In genomic region chr21:21612446-21612845, GRCh38 we compare ENCODE assay signal across 10 cellular contexts.
DNase-seq lines count a peak whose midpoint lies in the region; ATAC-seq, FAIRE-seq and TF ChIP-seq lines count a peak whose summit lies in the region.
"Had no signal": no experiment of that assay in that cellular context is flagged by ENCODE, and none has a peak within 500 bp of the region (broad histone marks: within the 10 kb centered on the region; RNA-seq: fewer than 3 reads in every experiment).

No MANE protein-coding gene starts in this region.

- no peak for TF ChIP-seq CTCF in osteoblast (IDR thresholded peaks at IDR 0.05; ENCODE audit: extremely low read depth, low read depth, low read length)
- TF ChIP-seq CTCF in HepG2 (CRISPR knock-in tag; IDR thresholded peaks at IDR 0.05) = no peak

- no TSS peak for BruUV-seq in HepG2 (replicated peaks; lab: Mats Ljungman, UMichigan)

- H3K27me3 Mint-ChIP-seq in naive thymus-derived CD4-positive, alpha-beta T cell = no peaks in the 10 kb centered on the region

- H3K27me3 ChIP-seq in H7 (ENCODE audit: control insufficient read depth, insufficient read depth, low read length) = no peaks in the 10 kb centered on the region; the same call in 1 of the 2 replicates
- no peaks in the 10 kb centered on the region for H3K27me3 ChIP-seq in osteoblast (ENCODE audit: insufficient read depth, low read length)
- no peaks in the 10 kb centered on the region for H3K27me3 ChIP-seq in HepG2 (ENCODE audit: control insufficient read depth in 1 of 2, insufficient read depth in 2 of 2, low read length in 2 of 2)
- H3K27me3 ChIP-seq in naive thymus-derived CD4-positive, alpha-beta T cell (ENCODE audit: control insufficient read depth in 2 of 2, insufficient read depth in 2 of 2, low read length in 2 of 2) = no peaks in the 10 kb centered on the region

- POLR2A ChIA-PET in HepG2 (lab: Yijun Ruan, JAX) = no interaction called here
- POLR2A ChIA-PET in naive thymus-derived CD4-positive, alpha-beta T cell (lab: Charles Lee) = no interaction called here

- H3K36me3 ChIP-seq in H7 (replicated peaks; ENCODE audit: control insufficient read depth, insufficient read depth, low read length) (no peaks in the 10 kb centered on the region), osteoblast (ENCODE audit: insufficient read depth, low read length) (no peaks in the 10 kb centered on the region), HepG2 (replicated peaks in 1 of 2; ENCODE audit: control insufficient read depth in 1 of 2, insufficient read depth in 2 of 2, low read length in 2 of 2) (no peaks in the 10 kb centered on the region)
- no peaks in the 10 kb centered on the region for H3K36me3 ChIP-seq in naive thymus-derived CD4-positive, alpha-beta T cell (ENCODE audit: control insufficient read depth in 2 of 3, insufficient read depth in 3 of 3, low read length in 3 of 3)

- no peak overlapping the region for H3K27ac Mint-ChIP-seq in naive thymus-derived CD4-positive, alpha-beta T cell

- H3K4me1 ChIP-seq in osteoblast (ENCODE audit: insufficient read depth, low read length) (no peaks in the 10 kb centered on the region), HepG2 (ENCODE audit: insufficient read depth, low read length) (no peaks in the 10 kb centered on the region)
- H3K4me1 ChIP-seq in naive thymus-derived CD4-positive, alpha-beta T cell (ENCODE audit: control insufficient read depth in 2 of 2, insufficient read depth in 2 of 2, low read length in 2 of 2) = no peaks in the 10 kb centered on the region

- H3K4me1 Mint-ChIP-seq in naive thymus-derived CD4-positive, alpha-beta T cell = no peaks in the 10 kb centered on the region

- H3K79me2 ChIP-seq in osteoblast (ENCODE audit: insufficient read depth, low read length) (no peaks in the 10 kb centered on the region), HepG2 (ENCODE audit: insufficient read depth, low read length) (no peaks in the 10 kb centered on the region)

- ATAC-seq in HepG2 (no peak), GM21528 (IDR thresholded peaks at IDR 0.05; ENCODE audit: low FRiP score, unreplicated experiment) (no peak)
- ATAC-seq in naive thymus-derived CD4-positive, alpha-beta T cell = no peak
- ATAC-seq: esophagus mucosa had no signal

- TF ChIP-seq RAD21 in HepG2 (CRISPR knock-in tag; IDR thresholded peaks at IDR 0.05) = no peak

- TF ChIP-seq EP300 in HepG2 (IDR thresholded peaks at IDR 0.05; ENCODE audit: low read depth in 2 of 2, low read length in 2 of 2) = no peak
- no peak for TF ChIP-seq EP300 in HepG2 (CRISPR knock-in tag; IDR thresholded peaks at IDR 0.05; ENCODE audit: borderline replicate concordance)

- H3K9ac ChIP-seq in HepG2 (ENCODE audit: insufficient read depth, low read depth, low read length) = no peak overlapping the region

- WGBS in HepG2 (ENCODE audit: low lambda C conversion rate) = 2% methylated on average over 3 of the region's 3 CpGs

- no peaks in the 10 kb centered on the region for H3K36me3 Mint-ChIP-seq in naive thymus-derived CD4-positive, alpha-beta T cell

- no peak for TF ChIP-seq POLR2A in HepG2 (IDR thresholded peaks at IDR 0.05; ENCODE audit: insufficient read depth in 1 of 2, low read depth in 2 of 2, low read length in 2 of 2)

- intact Hi-C loops in HepG2 (cut with micrococcal nuclease; ENCODE audit: unreplicated experiment) = no loop called here
- intact Hi-C loops in naive thymus-derived CD4-positive, alpha-beta T cell (cut with micrococcal nuclease) = no loop called here

- H3K4me3 Mint-ChIP-seq in naive thymus-derived CD4-positive, alpha-beta T cell = no peak overlapping the region

- in situ Hi-C loops in HepG2 (cut with HindIII; ENCODE audit: extremely low pct_ligation_motif_present, low pct_unique_long_range_greater_than_20kb) = no loop called here

- H3K4me2 ChIP-seq in osteoblast (ENCODE audit: insufficient read depth, low read length) = peak overlapping the region; percentile 35
- no peak overlapping the region for H3K4me2 ChIP-seq in HepG2 (ENCODE audit: low read depth, low read length)

- no peak for FAIRE-seq in HepG2 (lab: Jason Lieb, UNC)

- H3K4me3 ChIP-seq in H7 (ENCODE audit: insufficient read depth, low read depth, low read length) = no peak overlapping the region
- H3K4me3 ChIP-seq in osteoblast (ENCODE audit: insufficient read depth, low read length) = no peak overlapping the region
- no peak overlapping the region for H3K4me3 ChIP-seq in HepG2 (replicated peaks in 1 of 3; ENCODE audit: insufficient read depth in 1 of 3, low read depth in 2 of 3, low read length in 3 of 3)
- no peak overlapping the region for H3K4me3 ChIP-seq in naive thymus-derived CD4-positive, alpha-beta T cell (ENCODE audit: low read length)

- peaks cover 0 to 14% (median 3%) of the 10 kb centered on the region in 11 donors for H3K9me3 Mint-ChIP-seq in naive thymus-derived CD4-positive, alpha-beta T cell

- H2AFZ ChIP-seq in osteoblast (ENCODE audit: low read length) (no peak overlapping the region), HepG2 (ENCODE audit: low read length) (no peak overlapping the region)

- no peak overlapping the region for H3K27ac ChIP-seq in osteoblast (ENCODE audit: low read depth, low read length)
- no peak overlapping the region for H3K27ac ChIP-seq in HepG2 (ENCODE audit: extremely low read length, insufficient read depth, low read length)
- H3K27ac ChIP-seq in naive thymus-derived CD4-positive, alpha-beta T cell (ENCODE audit: low read depth, low read length) = no peak overlapping the region

- H4K20me1 ChIP-seq in osteoblast (ENCODE audit: insufficient read depth, low read length) (no peaks in the 10 kb centered on the region), HepG2 (ENCODE audit: insufficient read depth, low read length) (no peaks in the 10 kb centered on the region)

- no peaks in the 10 kb centered on the region for H3K9me3 ChIP-seq in osteoblast (ENCODE audit: low read depth, low read length)
- peaks cover 92% of the 10 kb centered on the region for H3K9me3 ChIP-seq in HepG2 (ENCODE audit: low read length)
- H3K9me3 ChIP-seq in naive thymus-derived CD4-positive, alpha-beta T cell (ENCODE audit: control insufficient read depth in 2 of 3, low read length in 3 of 3) = no peaks in the 10 kb centered on the region

- CTCF ChIA-PET in HepG2 (lab: Yijun Ruan, JAX; ENCODE audit: low intra/inter-chr PET ratio, low total read pairs) = no interaction called here
- CTCF ChIA-PET in naive thymus-derived CD4-positive, alpha-beta T cell (lab: Charles Lee) = no interaction called here

- DNase-seq in H7 (peak; percentile 2), RPMI7951 (ENCODE audit: low read depth) (peak; percentile 75), fibroblast of peridontal ligament (ENCODE audit: extremely low read depth) (peak; percentile 88), osteoblast (ENCODE audit: insufficient read length, low spot score, missing footprints) (no peak), NCI-H2107 treated with DMSO at 0.1 percent for 48 hours (lab: John Stamatoyannopoulos, UW; ENCODE audit: unreplicated experiment) (no peak), HepG2 (ENCODE audit: low spot score) (no peak)
- DNase-seq in naive thymus-derived CD4-positive, alpha-beta T cell = no peak
- DNase-seq: activated effector memory CD4-positive, alpha-beta T cell treated with anti-CD3 and anti-CD28 coated beads, Interleukin-2, amount 50 U/mL, for 16 hours had no signal

TF ChIP-seq in HepG2, 621 proteins besides CTCF, POLR2A, EP300 and RAD21:
- no peak for TF ChIP-seq DPF2 (CRISPR knock-in tag; IDR thresholded peaks at IDR 0.05; ENCODE audit: borderline replicate concordance, low read depth)
- no peak for TF ChIP-seq ISX (CRISPR knock-in tag; conservative IDR thresholded peaks at IDR 0.05)
- TF ChIP-seq HOXA5 (CRISPR knock-in tag; IDR thresholded peaks at IDR 0.05) = no peak
- no peak for TF ChIP-seq KAT7 (CRISPR knock-in tag; IDR thresholded peaks at IDR 0.05; ENCODE audit: borderline replicate concordance)
- TF ChIP-seq MBD4 (IDR thresholded peaks at IDR 0.05; ENCODE audit: borderline replicate concordance, low read length) = no peak
- TF ChIP-seq ZNF256 (CRISPR knock-in tag; conservative IDR thresholded peaks at IDR 0.05) = no peak
- TF ChIP-seq ZNF556 (CRISPR knock-in tag; IDR thresholded peaks at IDR 0.05; ENCODE audit: borderline replicate concordance) = no peak
- no peak for TF ChIP-seq ZNF101 (CRISPR knock-in tag; IDR thresholded peaks at IDR 0.05; ENCODE audit: borderline replicate concordance, low read depth)
- no peak for TF ChIP-seq SP4 (CRISPR knock-in tag; IDR thresholded peaks at IDR 0.05)
- TF ChIP-seq NCOA2 (CRISPR knock-in tag; IDR thresholded peaks at IDR 0.05) = no peak
- no peak for TF ChIP-seq HNRNPUL1 (IDR thresholded peaks at IDR 0.05; ENCODE audit: low read depth, low read length)

Comparison
In these comparisons a context has a peak if more than half of its experiments do, and no peak if none do; other contexts are left out.
1. DNase-seq: peak in H7 (single experiment), RPMI7951 (single experiment) and fibroblast of peridontal ligament (single experiment); none in osteoblast (single experiment), NCI-H2107 treated with DMSO at 0.1 percent for 48 hours (single experiment), HepG2 (single experiment) and naive thymus-derived CD4-positive, alpha-beta T cell (0 of 9).